Comparison of ENCODE assay signal across 6 cellular contexts in the genomic region with DNA sequence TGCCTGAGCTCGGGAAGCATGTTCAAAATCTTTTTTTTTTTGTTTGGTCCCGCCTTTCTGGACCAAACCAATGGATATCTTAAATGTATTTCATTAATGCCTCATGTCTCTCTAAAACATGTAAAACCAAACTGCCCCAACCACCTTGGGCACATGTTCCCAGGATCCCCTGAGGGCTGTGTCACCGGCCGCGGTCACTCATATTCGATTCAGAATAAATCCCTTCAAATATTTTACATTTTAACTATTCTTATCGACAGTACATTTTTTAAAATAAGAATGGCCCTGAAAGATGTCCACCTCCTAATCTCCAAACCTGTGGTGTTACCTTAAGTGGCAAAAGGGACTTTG.
DNase-seq lines count a peak whose midpoint lies in the region; ATAC-seq and TF ChIP-seq lines count a peak whose summit lies in the region.

No MANE protein-coding gene starts in this region.

- no peak for ATAC-seq in RWPE2 (ENCODE audit: low read depth)
- ATAC-seq in GM21423 (IDR thresholded peaks at IDR 0.05; ENCODE audit: unreplicated experiment): no peak

- H3K4me1 ChIP-seq in RWPE2 (ENCODE audit: insufficient read depth, poor library complexity, severe bottlenecking): peaks cover 11% of the 10 kb centered on the region

- H3K27ac ChIP-seq in RWPE2 (ENCODE audit: poor library complexity, severe bottlenecking) (peak overlapping the region; percentile 94), layer of hippocampus (ENCODE audit: low read depth, low read length) (peak overlapping the region; percentile 97)

- H3K4me3 ChIP-seq in AG09309 (ENCODE audit: control insufficient read depth, low read depth, low read length) (peak overlapping the region; percentile 76), RWPE2 (ENCODE audit: severe bottlenecking) (no peak overlapping the region)

- DNase-seq in AG09309 (ENCODE audit: low read depth): no peak
- DNase-seq in RWPE2 (ENCODE audit: low spot score): no peak
- DNase-seq in NCI-H187 treated with DMSO at 0.1 percent for 48 hours (lab: John Stamatoyannopoulos, UW): no peak
- no peak for DNase-seq in RKO (ENCODE audit: low spot score)

- no peaks in the 10 kb centered on the region for H3K9me3 ChIP-seq in RWPE2 (ENCODE audit: severe bottlenecking)

- TF ChIP-seq CTCF in AG09309 (IDR thresholded peaks at IDR 0.05; ENCODE audit: control insufficient read depth, insufficient read depth, low read depth, low read length, missing control alignments): no peak
- TF ChIP-seq CTCF in RWPE2 (IDR thresholded peaks at IDR 0.05; ENCODE audit: poor library complexity, severe bottlenecking): no peak

- H3K27me3 ChIP-seq in RWPE2 (ENCODE audit: insufficient read depth, poor library complexity, severe bottlenecking) (no peaks in the 10 kb centered on the region), layer of hippocampus (ENCODE audit: control insufficient read depth, insufficient read depth, low read length) (no peaks in the 10 kb centered on the region)

- H3K36me3 ChIP-seq in RWPE2 (ENCODE audit: low read depth): peaks cover 43% of the 10 kb centered on the region
